ENCODE assay signal across 12 cellular contexts in genomic region chr11:19380375-19380774, GRCh38.
DNase-seq lines count a peak whose midpoint lies in the region; ATAC-seq and TF ChIP-seq lines count a peak whose summit lies in the region.
"Had no signal": no experiment of that assay in that cellular context is flagged by ENCODE, and none has a peak within 500 bp of the region (broad histone marks: within the 10 kb centered on the region; RNA-seq: fewer than 3 reads in every experiment).

No MANE protein-coding gene starts in this region.

- H3K4me3 ChIP-seq in brain microvascular endothelial cell (ENCODE audit: low read depth, low read length) (no peak overlapping the region), left lung (no peak overlapping the region)
- H3K4me3 ChIP-seq: suprapubic skin had no signal

- in situ Hi-C loops in brain microvascular endothelial cell (cut with HindIII; ENCODE audit: low pct_ligation_motif_present, low sequenced_read_pairs): no loop called here

- intact Hi-C loops in left lung (cut with DNase I): no loop called here
- intact Hi-C loops in activated CD4-positive, alpha-beta T cell treated with anti-CD3 and anti-CD28 coated beads, Interleukin-2, amount 10 ng/mL, durations not matched to agents 24 days and 14 days (cut with micrococcal nuclease): no loop called here

- no peaks in the 10 kb centered on the region for H3K27me3 ChIP-seq in brain microvascular endothelial cell (replicated peaks)
- peaks cover 0 to 6% of the 10 kb centered on the region in 2 donors for H3K27me3 ChIP-seq in left lung

- peaks cover 53 to 63% of the 10 kb centered on the region in 2 donors for H3K27me3 Mint-ChIP-seq in effector memory CD8-positive, alpha-beta T cell
- peaks cover 2% of the 10 kb centered on the region for H3K27me3 Mint-ChIP-seq in activated CD4-positive, alpha-beta T cell treated with anti-CD3 and anti-CD28 coated beads, Interleukin-2, amount 10 ng/mL, durations not matched to agents 24 days and 14 days

- peak; percentile 35 for ATAC-seq in left lung
- no peak for ATAC-seq in GM19324 (IDR thresholded peaks at IDR 0.05; ENCODE audit: low FRiP score, unreplicated experiment)
- no peak for ATAC-seq in effector memory CD8-positive, alpha-beta T cell (replicated peaks)
- no peak for ATAC-seq in HG02852 (IDR thresholded peaks at IDR 0.05; ENCODE audit: unreplicated experiment)

- H3K9me3 ChIP-seq in left lung: no peaks in the 10 kb centered on the region
- H3K9me3 ChIP-seq: suprapubic skin had no signal

- H3K4me1 Mint-ChIP-seq in effector memory CD8-positive, alpha-beta T cell (ENCODE audit: low read depth in 2 of 2): no peaks in the 10 kb centered on the region
- H3K4me1 Mint-ChIP-seq in activated CD4-positive, alpha-beta T cell treated with anti-CD3 and anti-CD28 coated beads, Interleukin-2, amount 10 ng/mL, durations not matched to agents 24 days and 14 days: no peaks in the 10 kb centered on the region

- no peaks in the 10 kb centered on the region for H3K4me1 ChIP-seq in left lung
- H3K4me1 ChIP-seq: suprapubic skin had no signal

- H3K27ac Mint-ChIP-seq in effector memory CD8-positive, alpha-beta T cell: no peak overlapping the region
- H3K27ac Mint-ChIP-seq in activated CD4-positive, alpha-beta T cell treated with anti-CD3 and anti-CD28 coated beads, Interleukin-2, amount 10 ng/mL, durations not matched to agents 24 days and 14 days: no peak overlapping the region
- H3K27ac Mint-ChIP-seq: nephron had no signal

- DNase-seq in AG20443 (ENCODE audit: low spot score) (peak; percentile 86), LoVo (ENCODE audit: low spot score) (peak; percentile 2), brain microvascular endothelial cell (peak; percentile 92), left lung (no peak)
- DNase-seq in effector memory CD8-positive, alpha-beta T cell: no peak
- no peak for DNase-seq in activated CD4-positive, alpha-beta T cell treated with anti-CD3 and anti-CD28 coated beads, Interleukin-2, amount 10 ng/mL, durations not matched to agents 24 days and 14 days
- DNase-seq: caudate nucleus, hippocampal formation had no signal

- no peaks in the 10 kb centered on the region for H3K9me3 Mint-ChIP-seq in effector memory CD8-positive, alpha-beta T cell
- H3K9me3 Mint-ChIP-seq in activated CD4-positive, alpha-beta T cell treated with anti-CD3 and anti-CD28 coated beads, Interleukin-2, amount 10 ng/mL, durations not matched to agents 24 days and 14 days: no peaks in the 10 kb centered on the region
- H3K9me3 Mint-ChIP-seq: nephron had no signal

- TF ChIP-seq CTCF in brain microvascular endothelial cell (IDR thresholded peaks at IDR 0.05; ENCODE audit: low read depth, low read length, missing control alignments): no peak
- TF ChIP-seq CTCF in left lung (IDR thresholded peaks at IDR 0.05): no peak

- H3K4me3 Mint-ChIP-seq in effector memory CD8-positive, alpha-beta T cell: no peak overlapping the region
- H3K4me3 Mint-ChIP-seq in activated CD4-positive, alpha-beta T cell treated with anti-CD3 and anti-CD28 coated beads, Interleukin-2, amount 10 ng/mL, durations not matched to agents 24 days and 14 days: no peak overlapping the region
- H3K4me3 Mint-ChIP-seq: nephron had no signal

- H3K36me3 ChIP-seq in brain microvascular endothelial cell (replicated peaks): no peaks in the 10 kb centered on the region
- H3K36me3 ChIP-seq in left lung: no peaks in the 10 kb centered on the region
- H3K36me3 ChIP-seq: suprapubic skin had no signal

- peaks cover 3% of the 10 kb centered on the region for H3K36me3 Mint-ChIP-seq in effector memory CD8-positive, alpha-beta T cell (ENCODE audit: insufficient read depth)
- H3K36me3 Mint-ChIP-seq in activated CD4-positive, alpha-beta T cell treated with anti-CD3 and anti-CD28 coated beads, Interleukin-2, amount 10 ng/mL, durations not matched to agents 24 days and 14 days (ENCODE audit: low read depth): no peaks in the 10 kb centered on the region

- H3K27ac ChIP-seq in brain microvascular endothelial cell (peak overlapping the region; percentile 44), left lung (no peak overlapping the region)
- H3K27ac ChIP-seq: suprapubic skin had no signal

Comparison
In these comparisons a context has a peak if more than half of its experiments do, and no peak if none do; other contexts are left out.
1. DNase-seq: peak in AG20443 (single experiment), LoVo (single experiment) and brain microvascular endothelial cell (single experiment); none in left lung (0 of 2), effector memory CD8-positive, alpha-beta T cell (0 of 3) and activated CD4-positive, alpha-beta T cell treated with anti-CD3 and anti-CD28 coated beads, Interleukin-2, amount 10 ng/mL, durations not matched to agents 24 days and 14 days (single experiment).